ENCODE assay signal across 1 cellular context in genomic region chr11:746289-747175, GRCh38.
TF ChIP-seq lines count a peak whose summit lies in the region.

No MANE protein-coding gene starts in this region.

TF ChIP-seq in endothelial cell of umbilical vein, 7 proteins besides CTCF, POLR2A, EP300 and RAD21 (continued from another document):
- no peak for TF ChIP-seq JUN (IDR thresholded peaks at IDR 0.05; ENCODE audit: borderline replicate concordance, insufficient read depth, insufficient read length, low read depth)
- TF ChIP-seq GATA2 (IDR thresholded peaks at IDR 0.05; ENCODE audit: insufficient read depth, insufficient read length, low read depth, low read length) = no peak
- TF ChIP-seq FOS (IDR thresholded peaks at IDR 0.05; ENCODE audit: borderline replicate concordance, insufficient read depth, low read length) = no peak
- no peak for TF ChIP-seq MAX (IDR thresholded peaks at IDR 0.05; ENCODE audit: insufficient read depth, insufficient read length)
- TF ChIP-seq EZH2 (IDR thresholded peaks at IDR 0.05; ENCODE audit: borderline replicate concordance, low read depth, low read length, severe bottlenecking) = no peak
TF ChIP-seq in endothelial cell of umbilical vein: peak in this region for 0.
